14 cellular contexts compared by ENCODE assay signal in genomic region chr1:48228156-48228555, GRCh38. TPM values are rescaled to one million over a fixed set of nuclear protein-coding genes. Genes with fewer than 3 reads are reported as not detected.
DNase-seq lines count a peak whose midpoint lies in the region; ATAC-seq and TF ChIP-seq lines count a peak whose summit lies in the region.
"Had no signal": no experiment of that assay in that cellular context is flagged by ENCODE, and none has a peak within 500 bp of the region (broad histone marks: within the 10 kb centered on the region; RNA-seq: fewer than 3 reads in every experiment).

No MANE protein-coding gene starts in this region.

- H3F3A ChIP-seq in GM23248 (ENCODE audit: insufficient read depth) = no peaks in the 10 kb centered on the region

- H3K27me3 Mint-ChIP-seq in CD8-positive, alpha-beta T cell (ENCODE audit: low read depth) = no peaks in the 10 kb centered on the region
- peaks cover 2% of the 10 kb centered on the region for H3K27me3 Mint-ChIP-seq in activated naive CD8-positive, alpha-beta T cell treated with anti-CD3 and anti-CD28 coated beads, Interleukin-2, amount 50 U/mL, for 24 hours

- H3K79me2 ChIP-seq in GM23248 (ENCODE audit: insufficient read depth) = no peaks in the 10 kb centered on the region

- peak overlapping the region; percentile 35 for H3K27ac Mint-ChIP-seq in CD8-positive, alpha-beta T cell
- H3K27ac Mint-ChIP-seq in activated naive CD8-positive, alpha-beta T cell treated with anti-CD3 and anti-CD28 coated beads, Interleukin-2, amount 50 U/mL, for 24 hours = no peak overlapping the region
- H3K27ac Mint-ChIP-seq: T-helper 1 cell treated with Interleukin-12 subunit alpha and Interleukin-12 subunit beta and Interleukin-4 antibody, amounts not matched to agents 30 μg/mL and 1 μg/mL, for 36 hours had no signal

- no peak overlapping the region for H3K4me3 ChIP-seq in CD8-positive, alpha-beta T cell (ENCODE audit: low read depth, low read length)
- no peak overlapping the region for H3K4me3 ChIP-seq in GM23248
- H3K4me3 ChIP-seq: skin epidermis had no signal

- H4K20me1 ChIP-seq in GM23248 (ENCODE audit: insufficient read depth) = no peaks in the 10 kb centered on the region

- no peaks in the 10 kb centered on the region for H3K9me3 Mint-ChIP-seq in CD8-positive, alpha-beta T cell
- H3K9me3 Mint-ChIP-seq in activated naive CD8-positive, alpha-beta T cell treated with anti-CD3 and anti-CD28 coated beads, Interleukin-2, amount 50 U/mL, for 24 hours = no peaks in the 10 kb centered on the region
- H3K9me3 Mint-ChIP-seq: T-helper 1 cell treated with Interleukin-12 subunit alpha and Interleukin-12 subunit beta and Interleukin-4 antibody, amounts not matched to agents 30 μg/mL and 1 μg/mL, for 36 hours had no signal

- no peaks in the 10 kb centered on the region for H3K36me3 ChIP-seq in CD8-positive, alpha-beta T cell (ENCODE audit: insufficient read depth, low read length)
- no peaks in the 10 kb centered on the region for H3K36me3 ChIP-seq in GM23248 (ENCODE audit: low read depth)

- H3K36me3 Mint-ChIP-seq in CD8-positive, alpha-beta T cell = no peaks in the 10 kb centered on the region
- no peaks in the 10 kb centered on the region for H3K36me3 Mint-ChIP-seq in activated naive CD8-positive, alpha-beta T cell treated with anti-CD3 and anti-CD28 coated beads, Interleukin-2, amount 50 U/mL, for 24 hours (ENCODE audit: low read depth)

- no peak overlapping the region for H3K4me3 Mint-ChIP-seq in CD8-positive, alpha-beta T cell
- no peak overlapping the region for H3K4me3 Mint-ChIP-seq in activated naive CD8-positive, alpha-beta T cell treated with anti-CD3 and anti-CD28 coated beads, Interleukin-2, amount 50 U/mL, for 24 hours
- H3K4me3 Mint-ChIP-seq: T-helper 1 cell treated with Interleukin-12 subunit alpha and Interleukin-12 subunit beta and Interleukin-4 antibody, amounts not matched to agents 30 μg/mL and 1 μg/mL, for 36 hours had no signal

- H3K4me2 ChIP-seq in GM23248 (ENCODE audit: unreplicated experiment) = no peak overlapping the region

- in situ Hi-C loops in GM23248 (cut with MboI) = no loop called here

- no peaks in the 10 kb centered on the region for H3K9me2 ChIP-seq in GM23248 (ENCODE audit: insufficient read depth)

- ATAC-seq in CD8-positive, alpha-beta T cell = no peak
- peak; percentile 25 for ATAC-seq in activated naive CD8-positive, alpha-beta T cell treated with anti-CD3 and anti-CD28 coated beads, Interleukin-2, amount 50 U/mL, for 24 hours
- ATAC-seq in left lobe of liver = peak; percentile 66
- ATAC-seq in GM21786 (IDR thresholded peaks at IDR 0.05; ENCODE audit: unreplicated experiment) = no peak
- no peak for ATAC-seq in HG03520 (IDR thresholded peaks at IDR 0.05; ENCODE audit: unreplicated experiment)

- intact Hi-C loops in CD8-positive, alpha-beta T cell (cut with DNase I, micrococcal nuclease) = no loop called here

- H2AFZ ChIP-seq in GM23248 = no peak overlapping the region

- CTCF ChIA-PET in CD8-positive, alpha-beta T cell (lab: Charles Lee) = interaction anchor here (1.0 kb wide), 2 partner anchors 11 to 31 kb away, joined by 3 read pairs; no protein-coding TSS in a partner anchor

- TF ChIP-seq CTCF in CD8-positive, alpha-beta T cell (IDR thresholded peaks at IDR 0.05) = no peak

- H3K9me3 ChIP-seq in CD8-positive, alpha-beta T cell (ENCODE audit: low read length) = no peaks in the 10 kb centered on the region
- no peaks in the 10 kb centered on the region for H3K9me3 ChIP-seq in GM23248 (ENCODE audit: low read depth)

- peaks cover 24% of the 10 kb centered on the region for H3K4me1 ChIP-seq in CD8-positive, alpha-beta T cell (ENCODE audit: insufficient read depth, low read length)
- H3K4me1 ChIP-seq in GM23248 (ENCODE audit: insufficient read depth) = no peaks in the 10 kb centered on the region

- no peak overlapping the region for H3K9ac ChIP-seq in GM23248

- WGBS in GM23248 (ENCODE audit: low coverage in 1 of 2, low lambda C conversion rate in 2 of 2, missing lambda C conversion rate in 2 of 2), 2 experiments = 34 to 50% methylated on average over 4 to 5 of the region's 5 CpGs

- peaks cover 3% of the 10 kb centered on the region for H3K4me1 Mint-ChIP-seq in CD8-positive, alpha-beta T cell (ENCODE audit: low read depth)
- no peaks in the 10 kb centered on the region for H3K4me1 Mint-ChIP-seq in activated naive CD8-positive, alpha-beta T cell treated with anti-CD3 and anti-CD28 coated beads, Interleukin-2, amount 50 U/mL, for 24 hours

- H3K27ac ChIP-seq in CD8-positive, alpha-beta T cell (ENCODE audit: low read depth, low read length) = peak overlapping the region; percentile 1
- H3K27ac ChIP-seq in GM23248 = no peak overlapping the region
- H3K27ac ChIP-seq: skin epidermis had no signal

- no peak for DNase-seq in CD8-positive, alpha-beta T cell
- DNase-seq in GM23248 (peak; percentile 15), left lobe of liver (ENCODE audit: low spot score) (no peak), NCI-H2107 (lab: John Stamatoyannopoulos, UW) (no peak)
- DNase-seq in activated naive CD8-positive, alpha-beta T cell treated with anti-CD3 and anti-CD28 coated beads, Interleukin-2, amount 50 U/mL, for 24 hours = no peak
- DNase-seq in stimulated activated CD4-positive, alpha-beta T cell treated with anti-CD3 and anti-CD28 coated beads, Interleukin-2, amount 100 ng/mL, for 48 hours = no peak
- DNase-seq: central memory CD4-positive, alpha-beta T cell; DMS79 treated with DMSO at 0.1 percent for 48 hours; midbrain had no signal

- H3K27me3 ChIP-seq in CD8-positive, alpha-beta T cell (ENCODE audit: insufficient read depth, low read length) = no peaks in the 10 kb centered on the region
- H3K27me3 ChIP-seq in GM23248 (replicated peaks; ENCODE audit: insufficient read depth) = 0 out of 2 replicates have a peak, but pooled peaks cover 2% of the 10 kb centered on the region

- POLR2A ChIA-PET in CD8-positive, alpha-beta T cell (lab: Charles Lee) = no interaction called here

RNA-seq across cellular contexts. Expression of gene SLC5A9, which starts 5.6 kb away (rescaled TPM):
- not detected for total RNA-seq in CD8-positive, alpha-beta T cell
- total RNA-seq in GM23248 (2014; rRNA removed; shearing (Covaris generic)) = not detected in 2 replicates
- not detected in 2 replicates for polyA plus RNA-seq in GM23248 (2016; fragmentation: Nextera tagmentation; extraction: Ambion mirVana)
- total RNA-seq in left lobe of liver = 20.6 TPM
- total RNA-seq: frontal cortex had no signal

Comparison
In these comparisons a context has a peak if more than half of its experiments do, and no peak if none do; other contexts are left out.
1. ATAC-seq: peak in activated naive CD8-positive, alpha-beta T cell treated with anti-CD3 and anti-CD28 coated beads, Interleukin-2, amount 50 U/mL, for 24 hours (single experiment) and left lobe of liver (single experiment); none in CD8-positive, alpha-beta T cell (single experiment), GM21786 (single experiment) and HG03520 (single experiment).
2. RNA of gene SLC5A9, which starts 5.6 kb away (total RNA-seq): 20.6 TPM in left lobe of liver (single experiment); not detected in CD8-positive, alpha-beta T cell and not detected in GM23248; every median in the first group is over 10 times any median in the second.